Comparison of ENCODE assay signal across 8 cellular contexts in the genomic region with DNA sequence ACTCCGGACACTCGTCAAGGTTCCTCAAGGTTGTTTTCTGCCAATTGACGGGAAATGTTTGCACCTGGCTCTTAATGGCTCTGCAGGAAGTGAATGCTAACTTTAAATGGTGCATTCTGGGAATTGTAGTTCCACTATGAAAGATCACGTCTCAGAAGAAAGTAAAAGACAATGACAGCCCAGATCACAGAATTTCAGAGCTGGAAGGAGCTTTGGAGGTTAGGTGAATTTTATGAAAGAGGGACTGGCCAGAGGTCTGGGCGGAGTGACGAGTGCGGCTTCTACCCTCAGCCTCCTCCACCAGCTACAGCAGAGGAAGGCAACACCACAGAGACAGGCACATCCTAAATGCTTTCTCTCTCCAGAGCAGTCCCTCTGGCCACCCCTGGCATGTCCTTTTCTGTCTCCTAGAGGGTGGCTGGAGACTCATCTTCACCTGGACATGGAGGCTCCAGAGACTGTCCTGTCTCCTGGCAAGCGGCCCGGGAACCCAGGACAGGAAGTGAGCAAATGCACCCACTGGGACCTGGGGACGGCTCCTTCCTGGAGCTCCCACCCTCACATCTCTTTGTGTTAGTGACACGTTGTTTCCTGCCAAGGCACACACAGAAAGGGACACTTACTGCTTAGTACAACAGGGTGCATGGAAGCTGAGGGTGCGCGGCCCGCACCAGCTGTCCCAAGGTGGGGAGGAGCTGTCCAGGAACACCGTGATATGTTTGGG.
DNase-seq lines count a peak whose midpoint lies in the region; ATAC-seq and TF ChIP-seq lines count a peak whose summit lies in the region.

No MANE protein-coding gene starts in this region.

- DNase-seq in COLO668 (lab: John Stamatoyannopoulos, UW; ENCODE audit: unreplicated experiment): peak; percentile 56
- DNase-seq in RWPE2 (ENCODE audit: low spot score): no peak

- TF ChIP-seq CTCF in RWPE2 (IDR thresholded peaks at IDR 0.05; ENCODE audit: poor library complexity, severe bottlenecking) (no peak), neutrophil (IDR thresholded peaks at IDR 0.05) (no peak)

- ATAC-seq in GM21786 (IDR thresholded peaks at IDR 0.05; ENCODE audit: unreplicated experiment) (peak; percentile 60), RWPE2 (ENCODE audit: low read depth) (peak; percentile 48; the same call in 1 of the 3 replicates), GM21526 (IDR thresholded peaks at IDR 0.05; ENCODE audit: low FRiP score, unreplicated experiment) (no peak), HG03045 (IDR thresholded peaks at IDR 0.05; ENCODE audit: unreplicated experiment) (no peak), HG02884 (IDR thresholded peaks at IDR 0.05; ENCODE audit: unreplicated experiment) (no peak)

- H3K27me3 ChIP-seq in RWPE2 (ENCODE audit: insufficient read depth, poor library complexity, severe bottlenecking) (no peaks in the 10 kb centered on the region), duodenal mucosa (ENCODE audit: control insufficient read depth in 1 of 2, insufficient read depth in 2 of 2, low read length in 2 of 2) (no peaks in the 10 kb centered on the region), neutrophil (no peaks in the 10 kb centered on the region)

- H3K27ac ChIP-seq in RWPE2 (ENCODE audit: poor library complexity, severe bottlenecking) (no peak overlapping the region), duodenal mucosa (ENCODE audit: low read depth, low read length) (peak overlapping the region; percentile 11), neutrophil (peak overlapping the region; percentile 47)

- H3K4me3 ChIP-seq in RWPE2 (ENCODE audit: severe bottlenecking): no peak overlapping the region
- H3K4me3 ChIP-seq in duodenal mucosa (ENCODE audit: low read depth in 1 of 2, low read length in 2 of 2): peak overlapping the region; percentile 53 to 64
- peak overlapping the region; percentile 64 to 65 for H3K4me3 ChIP-seq in neutrophil (ENCODE audit: low read depth in 1 of 2, low read length in 1 of 2)

- H3K36me3 ChIP-seq in RWPE2 (ENCODE audit: low read depth) (peaks cover 8% of the 10 kb centered on the region; the same call in 1 of the 2 replicates), duodenal mucosa (ENCODE audit: control insufficient read depth in 1 of 2, insufficient read depth in 2 of 2, low read length in 2 of 2) (peaks cover 2 to 19% of the 10 kb centered on the region in 2 donors), neutrophil (no peaks in the 10 kb centered on the region)

- H3K4me1 ChIP-seq in RWPE2 (ENCODE audit: insufficient read depth, poor library complexity, severe bottlenecking) (no peaks in the 10 kb centered on the region), duodenal mucosa (ENCODE audit: control insufficient read depth in 1 of 2, insufficient read depth in 2 of 2, low read length in 2 of 2) (peaks cover 2 to 11% of the 10 kb centered on the region in 2 donors), neutrophil (ENCODE audit: control insufficient read depth in 1 of 2, insufficient read depth in 1 of 2, low read depth in 1 of 2, low read length in 1 of 2) (peaks cover 8 to 11% of the 10 kb centered on the region in 2 experiments)

- peak overlapping the region; percentile 46 to 52 for H3K9ac ChIP-seq in duodenal mucosa (ENCODE audit: low read depth in 1 of 2, low read length in 2 of 2)

- H3K9me3 ChIP-seq in RWPE2 (ENCODE audit: severe bottlenecking) (no peaks in the 10 kb centered on the region), duodenal mucosa (ENCODE audit: control insufficient read depth in 1 of 2, low read length in 2 of 2) (no peaks in the 10 kb centered on the region), neutrophil (no peaks in the 10 kb centered on the region)

Comparison
In these comparisons a context has a peak if more than half of its experiments do, and no peak if none do; other contexts are left out.
1. ATAC-seq: peak in GM21786 (single experiment) and RWPE2 (single experiment); none in GM21526 (single experiment), HG03045 (single experiment) and HG02884 (single experiment).